ENCODE assay signal across 1 cellular context in genomic region chr17:82518826-82519810, GRCh38.
TF ChIP-seq lines count a peak whose summit lies in the region.

TSS of gene FOXK2 (plus strand) at chr17:82519732. CDS start at chr17:82519889, 157 bp downstream.

TF ChIP-seq in K562, 482 proteins besides CTCF, POLR2A, EP300 and RAD21 (continued from another document):
- no peak for TF ChIP-seq XRCC4 (IDR thresholded peaks at IDR 0.05; ENCODE audit: extremely low read depth, insufficient read depth, insufficient read length)
- no peak for TF ChIP-seq ZNF277 (CRISPR knock-in tag; IDR thresholded peaks at IDR 0.05; ENCODE audit: borderline replicate concordance)
